ENCODE assay signal across 23 cellular contexts in the genomic region with DNA sequence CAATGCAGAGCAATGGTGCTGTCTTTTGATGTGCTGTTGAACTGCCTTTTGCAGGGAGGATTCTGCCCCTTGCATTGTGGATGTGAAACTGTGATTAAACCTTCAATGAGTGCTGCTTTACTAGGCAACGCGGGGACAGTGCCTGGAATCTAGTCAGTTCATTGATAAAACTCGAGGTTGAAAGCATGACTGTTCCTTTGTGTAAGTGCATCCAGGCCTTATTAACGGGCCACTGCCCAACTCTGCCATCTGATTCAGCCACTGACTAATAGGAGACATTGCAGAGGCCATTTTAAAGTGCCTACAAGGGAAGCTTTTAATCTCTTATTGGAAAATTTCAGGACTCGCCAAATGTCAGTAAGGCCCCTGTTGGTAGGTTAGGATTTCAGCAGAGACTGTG. TPM values are rescaled to one million over a fixed set of nuclear protein-coding genes. Genes with fewer than 3 reads are reported as not detected.
DNase-seq lines count a peak whose midpoint lies in the region; ATAC-seq and TF ChIP-seq lines count a peak whose summit lies in the region.
"Had no signal": no experiment of that assay in that cellular context is flagged by ENCODE, and none has a peak within 500 bp of the region (broad histone marks: within the 10 kb centered on the region; RNA-seq: fewer than 3 reads in every experiment).

No MANE protein-coding gene starts in this region.

- ATAC-seq in GM21526 (IDR thresholded peaks at IDR 0.05; ENCODE audit: low FRiP score, unreplicated experiment) (peak; percentile 6), HG02885 (IDR thresholded peaks at IDR 0.05; ENCODE audit: poor library complexity, unreplicated experiment) (no peak)
- ATAC-seq in naive thymus-derived CD4-positive, alpha-beta T cell = no peak
- ATAC-seq: left lobe of liver, mucosa of descending colon had no signal

- H3K27ac Mint-ChIP-seq in naive thymus-derived CD4-positive, alpha-beta T cell = no peak overlapping the region
- H3K27ac Mint-ChIP-seq in progenitor cell of endocrine pancreas = no peak overlapping the region
- H3K27ac Mint-ChIP-seq: CD4-positive, alpha-beta T cell had no signal

- H3K4me1 Mint-ChIP-seq in naive thymus-derived CD4-positive, alpha-beta T cell = no peaks in the 10 kb centered on the region
- no peaks in the 10 kb centered on the region for H3K4me1 Mint-ChIP-seq in progenitor cell of endocrine pancreas (ENCODE audit: low read depth)

- H3K4me3 ChIP-seq in naive thymus-derived CD4-positive, alpha-beta T cell (ENCODE audit: low read length) = no peak overlapping the region
- H3K4me3 ChIP-seq: adrenal gland, mucosa of descending colon, skin epidermis, uterus had no signal

- H3K27me3 Mint-ChIP-seq in naive thymus-derived CD4-positive, alpha-beta T cell = peaks cover 0 to 35% (median 15%) of the 10 kb centered on the region in 5 donors
- no peaks in the 10 kb centered on the region for H3K27me3 Mint-ChIP-seq in progenitor cell of endocrine pancreas

- no peaks in the 10 kb centered on the region for H3K36me3 ChIP-seq in naive thymus-derived CD4-positive, alpha-beta T cell (ENCODE audit: control insufficient read depth in 2 of 3, insufficient read depth in 3 of 3, low read length in 3 of 3)
- H3K36me3 ChIP-seq: adrenal gland, uterus had no signal

- CTCF ChIA-PET in naive thymus-derived CD4-positive, alpha-beta T cell (lab: Charles Lee) = no interaction called here

- H3K4me1 ChIP-seq in naive thymus-derived CD4-positive, alpha-beta T cell (ENCODE audit: control insufficient read depth in 2 of 2, insufficient read depth in 2 of 2, low read length in 2 of 2) = no peaks in the 10 kb centered on the region
- H3K4me1 ChIP-seq: adrenal gland, uterus had no signal

- intact Hi-C loops in naive thymus-derived CD4-positive, alpha-beta T cell (cut with micrococcal nuclease) = no loop called here

- no peak overlapping the region for H3K4me3 Mint-ChIP-seq in naive thymus-derived CD4-positive, alpha-beta T cell
- H3K4me3 Mint-ChIP-seq in progenitor cell of endocrine pancreas (ENCODE audit: low read depth) = no peak overlapping the region
- H3K4me3 Mint-ChIP-seq: CD4-positive, alpha-beta T cell had no signal

- POLR2A ChIA-PET in naive thymus-derived CD4-positive, alpha-beta T cell (lab: Charles Lee) = no interaction called here

- no peaks in the 10 kb centered on the region for H3K9me3 ChIP-seq in naive thymus-derived CD4-positive, alpha-beta T cell (ENCODE audit: control insufficient read depth in 2 of 3, low read length in 3 of 3)
- H3K9me3 ChIP-seq: adrenal gland, mucosa of descending colon, SK-N-SH, uterus had no signal

- H3K36me3 Mint-ChIP-seq in naive thymus-derived CD4-positive, alpha-beta T cell = no peaks in the 10 kb centered on the region
- H3K36me3 Mint-ChIP-seq in progenitor cell of endocrine pancreas (ENCODE audit: insufficient read depth) = no peaks in the 10 kb centered on the region

- no peaks in the 10 kb centered on the region for H3K27me3 ChIP-seq in naive thymus-derived CD4-positive, alpha-beta T cell (ENCODE audit: control insufficient read depth in 2 of 2, insufficient read depth in 2 of 2, low read length in 2 of 2)
- H3K27me3 ChIP-seq: adrenal gland, uterus had no signal

- TF ChIP-seq CTCF in progenitor cell of endocrine pancreas (IDR thresholded peaks at IDR 0.05; ENCODE audit: unreplicated experiment) = no peak

- DNase-seq in SK-MEL-5 (ENCODE audit: low read depth, low spot score) (peak; percentile 17), foreskin melanocyte (peak; percentile 48), nucleus accumbens (lab: John Stamatoyannopoulos, UW) (peak in 31 of 56 donors; percentile 0 to 73 (median 27)), mesenteric fat pad (ENCODE audit: low spot score) (no peak), progenitor cell of endocrine pancreas (ENCODE audit: low spot score, unreplicated experiment) (no peak)
- DNase-seq in naive thymus-derived CD4-positive, alpha-beta T cell = no peak
- DNase-seq: activated effector memory CD4-positive, alpha-beta T cell treated with anti-CD3 and anti-CD28 coated beads, Interleukin-2, amount 50 U/mL, for 16 hours; CD4-positive, alpha-beta T cell; DMS79 treated with DMSO at 0.1 percent for 48 hours; foreskin fibroblast; H7; mucosa of descending colon; NCI-H69; SK-N-SH; stimulated activated CD4-positive, alpha-beta T cell treated with anti-CD3 and anti-CD28 coated beads, Interleukin-4, amount 100 ng/mL, for 24 hours; uterus had no signal

- in situ Hi-C loops in SK-MEL-5 (cut with HindIII; ENCODE audit: low pct_unique_long_range_greater_than_20kb, low sequenced_read_pairs) = no loop called here

- H3K9me3 Mint-ChIP-seq in naive thymus-derived CD4-positive, alpha-beta T cell = no peaks in the 10 kb centered on the region
- no peaks in the 10 kb centered on the region for H3K9me3 Mint-ChIP-seq in progenitor cell of endocrine pancreas (ENCODE audit: low read depth)
- H3K9me3 Mint-ChIP-seq: CD4-positive, alpha-beta T cell had no signal

- H3K27ac ChIP-seq in naive thymus-derived CD4-positive, alpha-beta T cell (ENCODE audit: low read depth, low read length) = no peak overlapping the region
- H3K27ac ChIP-seq: adrenal gland, skin epidermis, uterus had no signal

RNA-seq across cellular contexts. Expression of a gene that starts 49.3 kb away (rescaled TPM):
- 2.5 and 2.6 TPM in 2 replicates for total RNA-seq in SK-MEL-5 (2014; rRNA removed; shearing (Covaris generic))
- 4.1 and 4.8 TPM in 2 replicates for polyA plus RNA-seq in SK-MEL-5 (2015; cell fraction: cytosol; rRNA removed)
- 0.44 and 1.7 TPM in 2 replicates for polyA plus RNA-seq in SK-MEL-5 (2015; cell fraction: nucleus; rRNA removed)
- total RNA-seq in mesenteric fat pad = 0.48 TPM
- total RNA-seq in naive thymus-derived CD4-positive, alpha-beta T cell = not detected
- not detected for polyA plus RNA-seq in naive thymus-derived CD4-positive, alpha-beta T cell
- 4.5 and 5.1 TPM in 2 replicates for total RNA-seq in progenitor cell of endocrine pancreas
- total RNA-seq: CD4-positive, alpha-beta T cell; endothelial cell of umbilical vein; left lobe of liver; osteocyte had no signal
- polyA plus RNA-seq: endothelial cell of umbilical vein had no signal

Comparison
In these comparisons a context has a peak if more than half of its experiments do, and no peak if none do; other contexts are left out.
1. DNase-seq: peak in SK-MEL-5 (single experiment), foreskin melanocyte (single experiment) and nucleus accumbens (31 of 56); none in mesenteric fat pad (single experiment), naive thymus-derived CD4-positive, alpha-beta T cell (0 of 9) and progenitor cell of endocrine pancreas (single experiment).